Comparison of ENCODE assay signal across 30 cellular contexts in the genomic region with DNA sequence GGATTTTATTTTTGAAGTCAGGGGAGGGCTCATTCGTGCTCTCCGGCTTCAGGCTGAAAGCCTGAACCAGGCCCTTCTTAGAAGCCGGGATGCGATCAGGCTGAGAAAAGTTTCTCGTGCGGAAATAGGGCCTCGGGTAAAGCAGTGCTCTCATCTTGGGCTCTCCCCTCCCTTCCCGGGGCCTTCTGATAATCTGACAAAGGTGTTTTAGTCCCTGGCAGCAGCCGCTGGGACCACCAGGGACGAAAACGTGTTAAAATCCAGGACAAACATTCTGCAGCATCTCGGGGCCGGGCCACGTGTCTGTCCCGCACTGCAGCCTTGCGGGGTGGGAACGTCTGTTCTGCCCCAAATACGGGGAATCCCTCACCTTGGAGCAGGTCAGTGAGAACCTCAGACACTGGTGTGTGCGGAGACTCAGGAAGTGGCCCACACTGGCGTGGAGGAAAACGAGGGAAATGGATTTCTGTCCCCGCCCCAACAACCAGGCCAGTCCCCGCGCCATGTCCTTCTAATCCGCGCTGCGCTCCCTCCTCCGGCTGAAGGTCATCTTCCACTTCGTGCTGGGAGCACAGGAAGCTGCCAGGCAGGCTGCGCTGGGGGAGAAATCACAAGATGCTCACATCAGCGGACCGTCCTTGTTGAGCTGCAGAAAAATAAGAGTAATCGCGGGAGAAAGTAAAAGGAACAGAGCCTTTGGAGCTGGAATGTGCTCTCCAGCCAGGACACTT. TPM values are rescaled to one million over a fixed set of nuclear protein-coding genes. Genes with fewer than 3 reads are reported as not detected.
DNase-seq lines count a peak whose midpoint lies in the region; ATAC-seq, FAIRE-seq and TF ChIP-seq lines count a peak whose summit lies in the region.
"Had no signal": no experiment of that assay in that cellular context is flagged by ENCODE, and none has a peak within 500 bp of the region (broad histone marks: within the 10 kb centered on the region; RNA-seq: fewer than 3 reads in every experiment).

No MANE protein-coding gene starts in this region.

- H3K23ac ChIP-seq in H1 (ENCODE audit: insufficient read length) = no peak overlapping the region

- H3K4me1 ChIP-seq in H1 (replicated peaks in 1 of 4; ENCODE audit: control insufficient read depth in 3 of 4, insufficient read depth in 4 of 4, low read length in 3 of 4) (peaks cover 0 to 8% (median 2%) of the 10 kb centered on the region in 4 experiments; a peak in 4 of 7 replicates), neural progenitor cell (peaks cover 6% of the 10 kb centered on the region)
- H3K4me1 ChIP-seq: BE2C had no signal

- no peak overlapping the region for H2BK120ac ChIP-seq in H1 (replicated peaks; ENCODE audit: low read depth, low read length)

- H2BK20ac ChIP-seq in H1 (ENCODE audit: low read length) = 0 out of 2 replicates have a peak overlapping the region, but pooled peaks have one; percentile 72

- CTCF ChIA-PET in H1 (lab: Charles Lee; ENCODE audit: partially characterized antibody) = interaction anchor here (0.5 to 0.6 kb wide), 2 partner anchors 46 to 446 kb away, joined by 3 read pairs; no protein-coding TSS in a partner anchor

- H3K4ac ChIP-seq in H1 (replicated peaks; ENCODE audit: insufficient read length, low read depth, low read length) = no peak overlapping the region

- 83% methylated on average over 33 of the region's 34 CpGs; no CpG with 5 or more reads in 1 of the 2 experiments for WGBS in H1 (ENCODE audit: extremely low coverage in 1 of 2, insufficient coverage in 1 of 2, insufficient read length in 1 of 2, insufficient replicate concordance in 2 of 2, low coverage in 1 of 2, low lambda C conversion rate in 2 of 2, missing lambda C conversion rate in 1 of 2), 2 experiments

- no peak for ATAC-seq in natural killer cell treated with Interleukin-12 subunit alpha and Interleukin-12 subunit beta and Interleukin-15 and Interleukin-18, amount 100 ng/mL, for 72 hours
- ATAC-seq in natural killer cell (no peak), GM21825 (IDR thresholded peaks at IDR 0.05; ENCODE audit: unreplicated experiment) (no peak), GM18867 (IDR thresholded peaks at IDR 0.05; ENCODE audit: unreplicated experiment) (no peak)
- ATAC-seq: Panc1 had no signal

- H3K56ac ChIP-seq in H1 (replicated peaks; ENCODE audit: insufficient read length, low read depth, low read length) = no peak overlapping the region

- no peak for TF ChIP-seq CTCF in natural killer cell (IDR thresholded peaks at IDR 0.05)
- no peak for TF ChIP-seq CTCF in H1 (IDR thresholded peaks at IDR 0.05; ENCODE audit: control extremely low read depth in 1 of 3, insufficient read depth in 1 of 3, low read depth in 1 of 3, low read length in 3 of 3)
- TF ChIP-seq CTCF in neural progenitor cell (IDR thresholded peaks at IDR 0.05) = no peak

- H3K4me3 ChIP-seq in H1 (ENCODE audit: extremely low read depth in 1 of 4, insufficient read depth in 2 of 4, low read depth in 3 of 4, low read length in 4 of 4) = no peak overlapping the region
- H3K4me3 ChIP-seq in neural progenitor cell = no peak overlapping the region
- H3K4me3 ChIP-seq: MG63 had no signal

- H3K27ac Mint-ChIP-seq in natural killer cell treated with Interleukin-12 subunit alpha and Interleukin-12 subunit beta and Interleukin-15 and Interleukin-18, amount 100 ng/mL, for 72 hours = no peak overlapping the region
- H3K27ac Mint-ChIP-seq in natural killer cell = no peak overlapping the region
- peak overlapping the region; percentile 94 for H3K27ac Mint-ChIP-seq in neural progenitor cell
- H3K27ac Mint-ChIP-seq: CD4-positive, alpha-beta T cell had no signal

- no peak overlapping the region for H2AK5ac ChIP-seq in H1 (ENCODE audit: low read depth, low read length)

- DNase-seq in natural killer cell treated with Interleukin-12 subunit alpha and Interleukin-12 subunit beta and Interleukin-15 and Interleukin-18, amount 100 ng/mL, for 72 hours (ENCODE audit: low spot score) = peak; percentile 39
- DNase-seq in natural killer cell = no peak
- DNase-seq in H1 (ENCODE audit: low read depth in 1 of 2, low spot score in 2 of 2) = no peak
- DNase-seq in neural progenitor cell (ENCODE audit: low spot score) = no peak
- DNase-seq in urothelium cell line (ENCODE audit: low spot score) = no peak
- no peak for DNase-seq in NCI-H1092 (lab: John Stamatoyannopoulos, UW)
- DNase-seq: ACHN; BE2C; CD4-positive, alpha-beta T cell; EL; GF-D8; HCEC 1CT; IMR-90; KG1; MG63; NCI-H1417; NCI-H1694; NCI-H2029 treated with DMSO at 0.1 percent for 48 hours; NCI-H446 treated with DMSO at 0.1 percent for 48 hours; NCI-H526; SHP77 had no signal

- no peak for TF ChIP-seq POLR2A in H1 (IDR thresholded peaks at IDR 0.05; ENCODE audit: control extremely low read depth in 1 of 2, low read depth in 2 of 2, low read length in 2 of 2)

- H3K14ac ChIP-seq in H1 (ENCODE audit: insufficient read length) = no peak overlapping the region

- H3K4me1 Mint-ChIP-seq in natural killer cell treated with Interleukin-12 subunit alpha and Interleukin-12 subunit beta and Interleukin-15 and Interleukin-18, amount 100 ng/mL, for 72 hours (ENCODE audit: low read depth in 2 of 2) = no peaks in the 10 kb centered on the region
- H3K4me1 Mint-ChIP-seq in natural killer cell (no peaks in the 10 kb centered on the region), neural progenitor cell (peaks cover 43% of the 10 kb centered on the region)

- peak overlapping the region; percentile 15; the same call in 1 of the 2 replicates for H4K8ac ChIP-seq in H1 (ENCODE audit: extremely low read depth, insufficient read depth, low read length)

- H3F3A ChIP-seq in neural progenitor cell (ENCODE audit: low read depth) = no peaks in the 10 kb centered on the region

- TF ChIP-seq RAD21 in H1 (IDR thresholded peaks at IDR 0.05 in 1 of 2, conservative IDR thresholded peaks at IDR 0.05 in 1 of 2; ENCODE audit: low read depth in 2 of 2, low read length in 2 of 2) = no peak

- no peaks in the 10 kb centered on the region for H4K20me1 ChIP-seq in H1 (replicated peaks in 1 of 2; ENCODE audit: control insufficient read depth in 1 of 2, insufficient read depth in 2 of 2, low read length in 2 of 2)
- no peaks in the 10 kb centered on the region for H4K20me1 ChIP-seq in neural progenitor cell (ENCODE audit: low read depth)

- peak overlapping the region; percentile 71; the same call in 1 of the 2 replicates for H3K18ac ChIP-seq in H1 (ENCODE audit: extremely low read depth, low read length)

- no peaks in the 10 kb centered on the region for H3K23me2 ChIP-seq in H1 (ENCODE audit: low read depth, low read length)

- H3K9me3 Mint-ChIP-seq in natural killer cell treated with Interleukin-12 subunit alpha and Interleukin-12 subunit beta and Interleukin-15 and Interleukin-18, amount 100 ng/mL, for 72 hours = no peaks in the 10 kb centered on the region
- H3K9me3 Mint-ChIP-seq in natural killer cell (no peaks in the 10 kb centered on the region), neural progenitor cell (no peaks in the 10 kb centered on the region)
- H3K9me3 Mint-ChIP-seq: CD4-positive, alpha-beta T cell had no signal

- 0 out of 2 replicates have a peak overlapping the region, but pooled peaks have one; percentile 72 for H2BK15ac ChIP-seq in H1 (ENCODE audit: low read length)

- H3K4me2 ChIP-seq in H1 (ENCODE audit: insufficient read depth in 1 of 2, low read depth in 2 of 2, low read length in 2 of 2) (no peak overlapping the region), neural progenitor cell (no peak overlapping the region)

- H3K79me1 ChIP-seq in H1 (ENCODE audit: low read depth, low read length) = no peaks in the 10 kb centered on the region

- H3K79me2 ChIP-seq in H1 (ENCODE audit: control insufficient read depth in 1 of 2, insufficient read depth in 2 of 2, low read length in 2 of 2) = no peaks in the 10 kb centered on the region
- no peaks in the 10 kb centered on the region for H3K79me2 ChIP-seq in neural progenitor cell (ENCODE audit: low read depth)

- intact Hi-C loops in natural killer cell (cut with micrococcal nuclease) = no loop called here

- H3K27me3 ChIP-seq in H1 (replicated peaks in 1 of 4; ENCODE audit: control insufficient read depth in 3 of 4, extremely low read depth in 1 of 4, insufficient read depth in 3 of 4, low read length in 3 of 4) = no peaks in the 10 kb centered on the region
- H3K27me3 ChIP-seq in neural progenitor cell = no peaks in the 10 kb centered on the region
- H3K27me3 ChIP-seq: BE2C, MG63 had no signal

- no peaks in the 10 kb centered on the region for H3K9me3 ChIP-seq in H1 (ENCODE audit: insufficient read depth in 2 of 2, low read depth in 1 of 2, low read length in 1 of 2)
- H3K9me3 ChIP-seq in neural progenitor cell (ENCODE audit: low read depth) = no peaks in the 10 kb centered on the region
- H3K9me3 ChIP-seq: BE2C, MG63 had no signal

- no peak for FAIRE-seq in H1 (lab: Jason Lieb, UNC)
- no peak for FAIRE-seq in urothelium cell line (lab: Jason Lieb, UNC)
- FAIRE-seq: D721Med, GM12891 had no signal

- H3K36me3 ChIP-seq in H1 (ENCODE audit: control insufficient read depth in 2 of 4, insufficient read depth in 4 of 4, low read length in 3 of 4) (no peaks in the 10 kb centered on the region), neural progenitor cell (no peaks in the 10 kb centered on the region)
- H3K36me3 ChIP-seq: BE2C, MG63 had no signal

- H3K9ac ChIP-seq in H1 (replicated peaks in 1 of 4; ENCODE audit: extremely low read depth in 1 of 4, low read depth in 3 of 4, low read length in 3 of 4) (no peak overlapping the region), neural progenitor cell (no peak overlapping the region)

- H2AFZ ChIP-seq in H1 (ENCODE audit: low read length) = peak overlapping the region; percentile 95
- H2AFZ ChIP-seq in neural progenitor cell (replicated peaks) = peak overlapping the region; percentile 26

- H3K36me3 Mint-ChIP-seq in natural killer cell treated with Interleukin-12 subunit alpha and Interleukin-12 subunit beta and Interleukin-15 and Interleukin-18, amount 100 ng/mL, for 72 hours = no peaks in the 10 kb centered on the region
- no peaks in the 10 kb centered on the region for H3K36me3 Mint-ChIP-seq in natural killer cell
- no peaks in the 10 kb centered on the region for H3K36me3 Mint-ChIP-seq in neural progenitor cell

- no peak overlapping the region for H3K27ac ChIP-seq in H1 (ENCODE audit: low read depth, low read length)
- no peak overlapping the region for H3K27ac ChIP-seq in neural progenitor cell
- H3K27ac ChIP-seq: 22Rv1, RWPE1 had no signal

- H3K4me3 Mint-ChIP-seq in natural killer cell treated with Interleukin-12 subunit alpha and Interleukin-12 subunit beta and Interleukin-15 and Interleukin-18, amount 100 ng/mL, for 72 hours = no peak overlapping the region
- H3K4me3 Mint-ChIP-seq in natural killer cell (no peak overlapping the region), neural progenitor cell (no peak overlapping the region)
- H3K4me3 Mint-ChIP-seq: CD4-positive, alpha-beta T cell had no signal

- H2BK5ac ChIP-seq in H1 (ENCODE audit: low read depth, low read length) = peak overlapping the region; percentile 66; the same call in 1 of the 2 replicates

- no peak overlapping the region for H4K5ac ChIP-seq in H1 (ENCODE audit: insufficient read length, low read depth, low read length)

- POLR2A ChIA-PET in H1 (lab: Charles Lee; ENCODE audit: partially characterized antibody) = interaction anchor here (0.7 to 0.9 kb wide), 2 partner anchors 11 to 56 kb away, joined by 3 read pairs; no protein-coding TSS in a partner anchor

- H4K91ac ChIP-seq in H1 (replicated peaks; ENCODE audit: insufficient read length, low read length) = peak overlapping the region; percentile 38

- H3K27me3 Mint-ChIP-seq in natural killer cell treated with Interleukin-12 subunit alpha and Interleukin-12 subunit beta and Interleukin-15 and Interleukin-18, amount 100 ng/mL, for 72 hours = peaks cover 16% of the 10 kb centered on the region in 2 donors
- H3K27me3 Mint-ChIP-seq in natural killer cell (ENCODE audit: low read depth in 2 of 2) = peaks cover 8 to 15% of the 10 kb centered on the region in 2 donors
- peaks cover 7% of the 10 kb centered on the region for H3K27me3 Mint-ChIP-seq in neural progenitor cell (ENCODE audit: insufficient read depth, low read depth)

- H2BK12ac ChIP-seq in H1 (ENCODE audit: low read depth, low read length) = peak overlapping the region; percentile 80; the same call in 1 of the 2 replicates

- no peak for TF ChIP-seq EP300 in H1 (IDR thresholded peaks at IDR 0.05; ENCODE audit: borderline replicate concordance in 1 of 2, low read depth in 2 of 2, low read length in 2 of 2)

RNA-seq across cellular contexts. Expression of gene AJAP1, which starts 16.6 kb away (rescaled TPM):
- not detected for total RNA-seq in natural killer cell treated with Interleukin-12 subunit alpha and Interleukin-12 subunit beta and Interleukin-15 and Interleukin-18, amount 100 ng/mL, for 72 hours
- total RNA-seq in natural killer cell (not detected), neural progenitor cell (ENCODE audit: low replicate concordance) (0.19 and 0.21 TPM in 2 replicates)
- 6.2 and 6.6 TPM in 2 replicates for total RNA-seq in H1 (2021; fragmentation: NEBNext Ultra II Directional; extraction: Animal tissue kit (Norgen Biotek cat#: 25700))
- 1.9 and 2.2 TPM in 2 replicates for polyA plus RNA-seq in H1 (2011; rRNA removed)
- polyA plus RNA-seq in H1 (2011; cell fraction: cytosol; rRNA removed) = 1.7 TPM
- polyA plus RNA-seq in H1 (2011; cell fraction: nucleus; rRNA removed) = 3.2 TPM
- polyA plus RNA-seq in H1 (2012, experiment 1 of 2) = 1.9 to 2.8 TPM (median 2.2 TPM) in 4 replicates
- polyA plus RNA-seq in H1 (2012, experiment 2 of 2) = 1.4 TPM
- polyA plus RNA-seq in H1 (2013, experiment 1 of 2) = 2.6 TPM
- 2.9 TPM for polyA plus RNA-seq in H1 (2013, experiment 2 of 2)
- 1.5 and 2.4 TPM in 2 replicates for polyA minus RNA-seq in H1 (2011; rRNA and poly(A)+ RNA removed)
- polyA minus RNA-seq in H1 (2011; cell fraction: cytosol; rRNA and poly(A)+ RNA removed) = 0.95 TPM
- polyA minus RNA-seq in H1 (2011; cell fraction: nucleus; rRNA and poly(A)+ RNA removed) = 3.6 TPM
- total RNA-seq: OCI-LY7, SK-MEL-5 had no signal
